ENCODE assay signal across 10 cellular contexts in genomic region chr15:90063733-90064247, GRCh38. TPM values are rescaled to one million over a fixed set of nuclear protein-coding genes. Genes with fewer than 3 reads are reported as not detected.
DNase-seq lines count a peak whose midpoint lies in the region; ATAC-seq and TF ChIP-seq lines count a peak whose summit lies in the region.
"Had no signal": no experiment of that assay in that cellular context is flagged by ENCODE, and none has a peak within 500 bp of the region (broad histone marks: within the 10 kb centered on the region; RNA-seq: fewer than 3 reads in every experiment).

No MANE protein-coding gene starts in this region.

- no peak for ATAC-seq in mucosa of descending colon
- ATAC-seq in GM21367 (IDR thresholded peaks at IDR 0.05; ENCODE audit: unreplicated experiment), result no peak
- ATAC-seq in stimulated activated naive CD8-positive, alpha-beta T cell treated with anti-CD3 and anti-CD28 coated beads, Interleukin-15, Interleukin-2, amounts not matched to agents 100 U/mL and 50 U/mL, for 24 hours, result no peak

- no peaks in the 10 kb centered on the region for H3K27me3 Mint-ChIP-seq in dendritic cell treated with granulocyte-macrophage colony-stimulating factor and Interleukin-4, amounts not matched to agents 40 ng/mL and 50 ng/mL, for 4 days

- no peaks in the 10 kb centered on the region for H3K9me3 Mint-ChIP-seq in dendritic cell treated with granulocyte-macrophage colony-stimulating factor and Interleukin-4, amounts not matched to agents 40 ng/mL and 50 ng/mL, for 4 days

- H3K4me1 Mint-ChIP-seq in dendritic cell treated with granulocyte-macrophage colony-stimulating factor and Interleukin-4, amounts not matched to agents 40 ng/mL and 50 ng/mL, for 4 days (ENCODE audit: low read depth), result peaks cover 86% of the 10 kb centered on the region

- H3K36me3 ChIP-seq in mucosa of descending colon (ENCODE audit: low read depth), result no peaks in the 10 kb centered on the region

- no peak for TF ChIP-seq POLR2A in NB4 (IDR thresholded peaks at IDR 0.05; ENCODE audit: extremely low read depth, insufficient read length)

- H3K4me1 ChIP-seq in mucosa of descending colon (ENCODE audit: low read depth), result peaks cover 38% of the 10 kb centered on the region

- H3K36me3 Mint-ChIP-seq in dendritic cell treated with granulocyte-macrophage colony-stimulating factor and Interleukin-4, amounts not matched to agents 40 ng/mL and 50 ng/mL, for 4 days (ENCODE audit: low read depth), result peaks cover 49% of the 10 kb centered on the region

- H3K4me3 Mint-ChIP-seq in dendritic cell treated with granulocyte-macrophage colony-stimulating factor and Interleukin-4, amounts not matched to agents 40 ng/mL and 50 ng/mL, for 4 days, result peak overlapping the region; percentile 34

- intact Hi-C loops in dendritic cell treated with granulocyte-macrophage colony-stimulating factor and Interleukin-4, amounts not matched to agents 40 ng/mL and 50 ng/mL, for 4 days (cut with micrococcal nuclease), result no loop called here
- intact Hi-C loops in mucosa of descending colon (cut with DNase I, micrococcal nuclease), result no loop called here

- H3K4me3 ChIP-seq in NB4 (ENCODE audit: low read depth, low read length) (no peak overlapping the region), mucosa of descending colon (no peak overlapping the region)

- DNase-seq in AML-193 (lab: John Stamatoyannopoulos, UW) (peak; percentile 50 to 65), NB4 (ENCODE audit: low read depth) (peak; percentile 81), mucosa of descending colon (peak in 2 of 3 donors; percentile 47 to 70), GOT3 (lab: John Stamatoyannopoulos, UW) (no peak), ecto neural progenitor cell (ENCODE audit: low spot score) (no peak)
- no peak for DNase-seq in stimulated activated naive CD8-positive, alpha-beta T cell treated with anti-CD3 and anti-CD28 coated beads, Interleukin-15, Interleukin-2, amounts not matched to agents 100 U/mL and 50 U/mL, for 24 hours
- DNase-seq: COR-L47, cortex of kidney had no signal

- no peak for TF ChIP-seq CTCF in NB4 (IDR thresholded peaks at IDR 0.05; ENCODE audit: low read depth, low read length)
- TF ChIP-seq CTCF in mucosa of descending colon (IDR thresholded peaks at IDR 0.05), result no peak

- peak overlapping the region; percentile 93 for H3K27ac Mint-ChIP-seq in dendritic cell treated with granulocyte-macrophage colony-stimulating factor and Interleukin-4, amounts not matched to agents 40 ng/mL and 50 ng/mL, for 4 days

- no peaks in the 10 kb centered on the region for H3K9me3 ChIP-seq in mucosa of descending colon

RNA-seq across cellular contexts. Expression of gene IDH2, which starts 38.5 kb away (rescaled TPM):
- total RNA-seq in mucosa of descending colon, result 100 to 1,000 TPM in 2 of 3 donors, 10 to 100 TPM in 1; 84.8 to 262 (median 124) TPM

Comparison
In these comparisons a context has a peak if more than half of its experiments do, and no peak if none do; other contexts are left out.
1. DNase-seq: peak in AML-193 (2 of 2), NB4 (single experiment) and mucosa of descending colon (2 of 3); none in GOT3 (single experiment), ecto neural progenitor cell (single experiment) and stimulated activated naive CD8-positive, alpha-beta T cell treated with anti-CD3 and anti-CD28 coated beads, Interleukin-15, Interleukin-2, amounts not matched to agents 100 U/mL and 50 U/mL, for 24 hours (single experiment).